Comparison of ENCODE assay signal across 9 cellular contexts in the genomic region with DNA sequence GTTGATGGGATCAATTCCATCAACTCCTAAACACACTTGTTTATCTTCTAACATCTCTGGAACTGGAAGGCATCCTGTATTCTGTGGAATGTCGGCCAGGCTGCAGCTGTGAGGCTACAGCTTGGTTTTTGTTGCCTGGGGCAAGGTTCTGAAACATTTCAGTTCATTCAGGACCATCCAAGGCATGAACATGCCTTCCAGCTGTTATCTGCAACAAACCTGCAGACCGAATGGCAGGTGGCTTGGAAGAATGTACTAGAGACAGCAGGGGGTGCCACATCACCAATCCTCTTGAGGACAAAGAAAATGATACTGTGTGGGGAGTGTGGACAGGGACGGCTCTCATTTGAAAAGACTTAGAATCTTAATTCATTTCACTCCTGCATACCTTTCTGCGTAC. TPM values are rescaled to one million over a fixed set of nuclear protein-coding genes. Genes with fewer than 3 reads are reported as not detected.
DNase-seq lines count a peak whose midpoint lies in the region; ATAC-seq, FAIRE-seq and TF ChIP-seq lines count a peak whose summit lies in the region.
"Had no signal": no experiment of that assay in that cellular context is flagged by ENCODE, and none has a peak within 500 bp of the region (broad histone marks: within the 10 kb centered on the region; RNA-seq: fewer than 3 reads in every experiment).

No MANE protein-coding gene starts in this region.

- H3K27ac ChIP-seq in A549 (no peak overlapping the region), sigmoid colon (no peak overlapping the region)

- TF ChIP-seq POLR2A in A549 (IDR thresholded peaks at IDR 0.05; ENCODE audit: low read length) (no peak), sigmoid colon (IDR thresholded peaks at IDR 0.05) (no peak)

- CTCF ChIA-PET in A549 (lab: Yijun Ruan, JAX): interaction anchor here (0.6 to 3.1 kb wide), 6 partner anchors 10 to 325 kb away, joined by 3 to 9 read pairs (median 4); a partner anchor contains a TSS

- peak; percentile 44 to 55; a peak in 4 of 5 replicates for TF ChIP-seq RAD21 in A549 (conservative IDR thresholded peaks at IDR 0.05 in 1 of 2, IDR thresholded peaks at IDR 0.05 in 1 of 2)

- H3K4me3 ChIP-seq in A549 (no peak overlapping the region), choroid plexus epithelial cell (ENCODE audit: low read depth, low read length) (no peak overlapping the region), sigmoid colon (no peak overlapping the region)

- H3K4me1 ChIP-seq in A549 (no peaks in the 10 kb centered on the region), sigmoid colon (peaks cover 0 to 5% (median 0%) of the 10 kb centered on the region in 4 donors)

- peak; percentile 21 to 48 for DNase-seq in A549 (ENCODE audit: low read depth in 1 of 2, low spot score in 1 of 2)
- DNase-seq in GF-D8 (lab: John Stamatoyannopoulos, UW): peak; percentile 8
- peak; percentile 31 for DNase-seq in NCI-H510A (lab: John Stamatoyannopoulos, UW)
- peak; percentile 62 for DNase-seq in choroid plexus epithelial cell (ENCODE audit: low read depth)
- DNase-seq in neural crest cell (ENCODE audit: low read depth, low spot score): peak; percentile 14
- DNase-seq in sigmoid colon: no peak

- no peaks in the 10 kb centered on the region for H3K27me3 ChIP-seq in sigmoid colon

- peaks cover 5% of the 10 kb centered on the region for H3K4me1 Mint-ChIP-seq in neural crest cell

- peaks cover 7% of the 10 kb centered on the region for H3K9me3 Mint-ChIP-seq in neural crest cell

- no peak overlapping the region for H3K4me3 Mint-ChIP-seq in neural crest cell

- H3K36me3 Mint-ChIP-seq in neural crest cell (ENCODE audit: low read depth): peaks cover 7% of the 10 kb centered on the region

- no peak overlapping the region for H3K4me2 ChIP-seq in A549

- no peak for FAIRE-seq in A549 (lab: Jason Lieb, UNC)

- no peaks in the 10 kb centered on the region for H3K36me3 ChIP-seq in sigmoid colon

- ATAC-seq in A549 (peak; percentile 66 to 71; a peak in 3 of 6 replicates), GM21381 (IDR thresholded peaks at IDR 0.05; ENCODE audit: unreplicated experiment) (no peak), esophagus mucosa (no peak)

- H3K27me3 Mint-ChIP-seq in neural crest cell (ENCODE audit: low read depth): no peaks in the 10 kb centered on the region

- 39% methylated on average over 4 of the region's 4 CpGs for whole genome bisulfite sequencing in A549 (ENCODE audit: missing lambda C conversion rate)
- WGBS in sigmoid colon, 2 donors: 36 to 47% methylated on average over 4 of the region's 4 CpGs

- POLR2A ChIA-PET in A549 (lab: Yijun Ruan, JAX): no interaction called here

- TF ChIP-seq EP300 in A549 (IDR thresholded peaks at IDR 0.05): no peak
- TF ChIP-seq EP300 in sigmoid colon (IDR thresholded peaks at IDR 0.05): no peak

- intact Hi-C loops in sigmoid colon (cut with DNase I): no loop called here

- TF ChIP-seq CTCF in A549 (IDR thresholded peaks at IDR 0.05) (peak; percentile 29; the same call in 2 of the 3 replicates), choroid plexus epithelial cell (conservative IDR thresholded peaks at IDR 0.05; ENCODE audit: low read depth, low read length) (peak; percentile 56), neural crest cell (conservative IDR thresholded peaks at IDR 0.05) (peak; percentile 59), sigmoid colon (IDR thresholded peaks at IDR 0.05) (peak in 1 of 4 experiments; percentile 13)

- H3K27ac Mint-ChIP-seq in neural crest cell (ENCODE audit: unreplicated experiment): peak overlapping the region; percentile 81

- H3K9me3 ChIP-seq in A549: no peaks in the 10 kb centered on the region
- H3K9me3 ChIP-seq in sigmoid colon: no peaks in the 10 kb centered on the region

TF ChIP-seq in A549, 52 proteins besides CTCF, POLR2A, EP300 and RAD21:
- TF ChIP-seq CBX8 (IDR thresholded peaks at IDR 0.05): no peak
- no peak for TF ChIP-seq RCOR1 (IDR thresholded peaks at IDR 0.05; ENCODE audit: low read depth, low read length)
- TF ChIP-seq HEYL (CRISPR knock-in tag; IDR thresholded peaks at IDR 0.05): no peak
- no peak for TF ChIP-seq RARB (CRISPR knock-in tag; IDR thresholded peaks at IDR 0.05)

RNA-seq across cellular contexts. Expression of a gene that starts 12.4 kb away (rescaled TPM):
- not detected in 2 replicates for polyA plus RNA-seq in A549 (2011; rRNA removed)
- not detected in 2 replicates for polyA plus RNA-seq in A549 (2012; cell fraction: cytosol; rRNA removed)
- polyA plus RNA-seq in A549 (2012; cell fraction: nucleus; rRNA removed): 0.04 and 0.05 TPM in 2 replicates
- not detected in 3 replicates for polyA plus RNA-seq in A549 (2017; fragmentation: RNase III; extraction: RNeasy Plus Mini Kit Qiagen cat#74134 plus additional on column Dnase treatment)
- polyA minus RNA-seq in A549 (2011; rRNA and poly(A)+ RNA removed): 0.05 and 0.08 TPM in 2 replicates
- total RNA-seq in neural crest cell: 0.23 and 0.26 TPM in 2 replicates
- 1 to 10 TPM in 1 of 4 donors, under 1 TPM in 2, not detected in 1; 0.27 to 1.1 (median 0.49) TPM for total RNA-seq in sigmoid colon
- polyA plus RNA-seq in sigmoid colon: under 1 TPM in 1 of 3 donors, not detected in 2; 0.03 TPM
- total RNA-seq in esophagus mucosa: not detected
- polyA plus RNA-seq: adipose tissue had no signal

RNA-seq across cellular contexts. Expression of a gene that starts 34.1 kb away (rescaled TPM):
- polyA plus RNA-seq in A549 (2011; rRNA removed): 1.0 TPM in 2 replicates
- 3.5 and 5.5 TPM in 2 replicates for polyA plus RNA-seq in A549 (2012; cell fraction: cytosol; rRNA removed)
- polyA plus RNA-seq in A549 (2012; cell fraction: nucleus; rRNA removed): 6.5 and 9.1 TPM in 2 replicates
- 1.1 to 1.5 TPM (median 1.1 TPM) in 3 replicates for polyA plus RNA-seq in A549 (2017; fragmentation: RNase III; extraction: RNeasy Plus Mini Kit Qiagen cat#74134 plus additional on column Dnase treatment)
- 1.2 and 2.1 TPM in 2 replicates for polyA minus RNA-seq in A549 (2011; rRNA and poly(A)+ RNA removed)
- 12.2 and 13.8 TPM in 2 replicates for total RNA-seq in neural crest cell
- 10 to 100 TPM in 1 of 4 donors, 1 to 10 TPM in 3; 5.6 to 10.8 (median 6.7) TPM for total RNA-seq in sigmoid colon
- 1 to 10 TPM; 1.2 to 2.3 (median 1.4) TPM for polyA plus RNA-seq in sigmoid colon
- 0.20 TPM for total RNA-seq in esophagus mucosa

Comparison
In these comparisons a context has a peak if more than half of its experiments do, and no peak if none do; other contexts are left out.
1. ATAC-seq: peak in A549 (2 of 2); none in GM21381 (single experiment) and esophagus mucosa (single experiment).